11 cellular contexts compared by ENCODE assay signal in genomic region chr12:98352835-98353234, GRCh38.
DNase-seq lines count a peak whose midpoint lies in the region; ATAC-seq and TF ChIP-seq lines count a peak whose summit lies in the region.
"Had no signal": no experiment of that assay in that cellular context is flagged by ENCODE, and none has a peak within 500 bp of the region (broad histone marks: within the 10 kb centered on the region; RNA-seq: fewer than 3 reads in every experiment).

No MANE protein-coding gene starts in this region.

- H3K9me3 ChIP-seq in adipocyte (ENCODE audit: control insufficient read depth, low read length) (no peaks in the 10 kb centered on the region), sigmoid colon (no peaks in the 10 kb centered on the region)

- H3K9ac ChIP-seq in adipocyte (ENCODE audit: low read length), result no peak overlapping the region
- H3K9ac ChIP-seq: parathyroid adenoma had no signal

- 50 to 71% methylated on average over 3 of the region's 3 CpGs for WGBS in sigmoid colon, 2 donors

- intact Hi-C loops in sigmoid colon (cut with DNase I), result no loop called here

- H3K4me3 ChIP-seq in adipocyte (ENCODE audit: low read length), result peak overlapping the region; percentile 35
- no peak overlapping the region for H3K4me3 ChIP-seq in sigmoid colon

- H3K36me3 ChIP-seq in adipocyte (ENCODE audit: control insufficient read depth, insufficient read depth, low read length, severe bottlenecking) (no peaks in the 10 kb centered on the region), sigmoid colon (no peaks in the 10 kb centered on the region)

- H3K27me3 ChIP-seq in adipocyte (replicated peaks; ENCODE audit: control insufficient read depth, insufficient read depth, low read length) (no peaks in the 10 kb centered on the region), sigmoid colon (no peaks in the 10 kb centered on the region)

- TF ChIP-seq CTCF in omental fat pad (IDR thresholded peaks at IDR 0.05), result no peak
- TF ChIP-seq CTCF in sigmoid colon (IDR thresholded peaks at IDR 0.05), result no peak

- DNase-seq in adipocyte (ENCODE audit: low read depth) (no peak), omental fat pad (ENCODE audit: low spot score) (no peak), sigmoid colon (no peak), NCI-H345 treated with DMSO at 0.1 percent for 48 hours (lab: John Stamatoyannopoulos, UW; ENCODE audit: unreplicated experiment) (no peak)
- DNase-seq in activated CD8-positive, alpha-beta memory T cell treated with anti-CD3 and anti-CD28 coated beads, Interleukin-2, amount 50 U/mL, for 4 hours, result no peak
- DNase-seq in activated CD4-positive, alpha-beta T cell treated with anti-CD3 and anti-CD28 coated beads for 48 hours, result no peak
- DNase-seq: anterior cingulate cortex, NCI-H2081 had no signal

- ATAC-seq in GM19395 (IDR thresholded peaks at IDR 0.05; ENCODE audit: unreplicated experiment) (peak; percentile 29), HG03354 (IDR thresholded peaks at IDR 0.05; ENCODE audit: poor library complexity, severe bottlenecking, unreplicated experiment) (peak; percentile 27), omental fat pad (ENCODE audit: low FRiP score) (peak; percentile 38)

- no peak for TF ChIP-seq EP300 in sigmoid colon (IDR thresholded peaks at IDR 0.05)

- no peak overlapping the region for H3K27ac ChIP-seq in sigmoid colon
- H3K27ac ChIP-seq: parathyroid adenoma had no signal

- H3K4me1 ChIP-seq in adipocyte (ENCODE audit: control insufficient read depth, insufficient read depth, low read length), result peaks cover 8% of the 10 kb centered on the region
- H3K4me1 ChIP-seq in sigmoid colon, result no peaks in the 10 kb centered on the region
- H3K4me1 ChIP-seq: parathyroid adenoma had no signal

- TF ChIP-seq POLR2A in sigmoid colon (IDR thresholded peaks at IDR 0.05), result no peak
